Comparison of ENCODE assay signal across 11 cellular contexts in the genomic region with DNA sequence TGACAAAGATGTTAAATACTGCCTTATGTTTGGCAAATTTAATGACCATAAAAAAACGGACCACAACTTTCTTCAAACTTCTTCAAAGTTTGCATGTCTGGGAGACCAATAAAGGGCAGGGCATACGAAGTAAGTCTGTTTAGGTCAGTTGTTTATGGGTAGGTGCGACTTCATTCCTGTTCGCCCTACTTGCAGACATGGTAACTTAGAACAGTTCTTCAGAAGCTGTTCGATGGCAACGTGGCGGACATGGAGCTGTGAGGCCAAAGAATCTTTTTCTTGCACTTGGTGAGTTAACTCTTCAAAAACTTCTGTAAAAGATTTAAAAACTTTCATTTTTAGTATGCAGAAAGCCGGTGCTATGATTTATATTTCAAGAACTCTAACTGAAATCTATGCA. TPM values are rescaled to one million over a fixed set of nuclear protein-coding genes. Genes with fewer than 3 reads are reported as not detected.
A peak's percentile ranks its signal among the peaks of the same experiment; 100 is the strongest.
DNase-seq lines count a peak whose midpoint lies in the region; ATAC-seq and TF ChIP-seq lines count a peak whose summit lies in the region.
"Had no signal": no experiment of that assay in that cellular context is flagged by ENCODE, and none has a peak within 500 bp of the region (broad histone marks: within the 10 kb centered on the region; RNA-seq: fewer than 3 reads in every experiment).

No MANE protein-coding gene starts in this region.

- TF ChIP-seq POLR2A in Peyer's patch (IDR thresholded peaks at IDR 0.05) = no peak

- H3K4me1 ChIP-seq in BLaER1 treated with 17β-estradiol and CSF1 and Interleukin-3, amounts not matched to agents 10 nM and 100 nM = peaks cover 15 to 49% (median 40%) of the 10 kb centered on the region in 10 experiments
- H3K4me1 ChIP-seq in Peyer's patch = no peaks in the 10 kb centered on the region

- TF ChIP-seq CTCF in Peyer's patch (IDR thresholded peaks at IDR 0.05) = no peak
- no peak for TF ChIP-seq CTCF in GM13976 (IDR thresholded peaks at IDR 0.05; ENCODE audit: borderline replicate concordance, control extremely low read depth, extremely low read depth, insufficient read depth, missing control alignments)

- H3K27me3 Mint-ChIP-seq in memory B cell = no peaks in the 10 kb centered on the region

- peak overlapping the region in 1 of 11 experiments; percentile 21; a peak in 1 of 22 replicates for H3K9ac ChIP-seq in BLaER1 treated with 17β-estradiol and CSF1 and Interleukin-3, amounts not matched to agents 10 nM and 100 nM

- in situ Hi-C loops in GM13976 (cut with MboI; ENCODE audit: low sequenced_read_pairs, unreplicated experiment) = no loop called here

- DNase-seq in Peyer's patch (no peak), memory B cell (ENCODE audit: low spot score in 2 of 2) (no peak), anterior cingulate cortex (lab: John Stamatoyannopoulos, UW) (no peak), GM13976 (ENCODE audit: low spot score) (no peak), glomerular visceral epithelial cell (ENCODE audit: extremely low spot score) (no peak)
- DNase-seq: DMS 273 treated with DMSO at 0.1 percent for 48 hours, hippocampal formation, NCI-H345 had no signal

- peak overlapping the region in 1 of 10 experiments; percentile 36; a peak in 1 of 20 replicates for H3K4me3 ChIP-seq in BLaER1 treated with 17β-estradiol and CSF1 and Interleukin-3, amounts not matched to agents 10 nM and 100 nM
- H3K4me3 ChIP-seq in Peyer's patch = peak overlapping the region in 2 of 4 donors; percentile 32 to 46

- H3K9me3 ChIP-seq in BLaER1 treated with 17β-estradiol and CSF1 and Interleukin-3, amounts not matched to agents 10 nM and 100 nM (replicated peaks in 1 of 11) = no peaks in the 10 kb centered on the region
- no peaks in the 10 kb centered on the region for H3K9me3 ChIP-seq in Peyer's patch

- H3K27me3 ChIP-seq in BLaER1 treated with 17β-estradiol and CSF1 and Interleukin-3, amounts not matched to agents 10 nM and 100 nM = no peaks in the 10 kb centered on the region
- no peaks in the 10 kb centered on the region for H3K27me3 ChIP-seq in Peyer's patch

- H3K36me3 Mint-ChIP-seq in memory B cell = peaks cover 7% of the 10 kb centered on the region

- H3K27ac Mint-ChIP-seq in memory B cell = peak overlapping the region; percentile 86

- peak overlapping the region in 5 of 11 experiments; percentile 0 to 47 (median 40); a peak in 3 of 22 replicates for H3K27ac ChIP-seq in BLaER1 treated with 17β-estradiol and CSF1 and Interleukin-3, amounts not matched to agents 10 nM and 100 nM
- H3K27ac ChIP-seq in Peyer's patch = peak overlapping the region; percentile 42 to 75 (median 62)

- H3K4me1 Mint-ChIP-seq in memory B cell = peaks cover 11% of the 10 kb centered on the region

- H3K4me3 Mint-ChIP-seq in memory B cell = peak overlapping the region; percentile 68

- peaks cover 0 to 2% (median 0%) of the 10 kb centered on the region in 11 experiments; a peak in 4 of 22 replicates for H4K20me1 ChIP-seq in BLaER1 treated with 17β-estradiol and CSF1 and Interleukin-3, amounts not matched to agents 10 nM and 100 nM

- peak; percentile 23 for ATAC-seq in GM19438 (IDR thresholded peaks at IDR 0.05; ENCODE audit: low read depth, unreplicated experiment)
- ATAC-seq in memory B cell (ENCODE audit: low read depth) = no peak
- ATAC-seq in HG02870 (IDR thresholded peaks at IDR 0.05; ENCODE audit: unreplicated experiment) = no peak

- peaks cover 8 to 65% (median 50%) of the 10 kb centered on the region in 11 experiments; a peak in 21 of 22 replicates for H3K36me3 ChIP-seq in BLaER1 treated with 17β-estradiol and CSF1 and Interleukin-3, amounts not matched to agents 10 nM and 100 nM
- peaks cover 0 to under 1% (median 0%) of the 10 kb centered on the region in 3 donors for H3K36me3 ChIP-seq in Peyer's patch

- no peaks in the 10 kb centered on the region for H3K9me3 Mint-ChIP-seq in memory B cell

- H3K4me2 ChIP-seq in BLaER1 treated with 17β-estradiol and CSF1 and Interleukin-3, amounts not matched to agents 10 nM and 100 nM = peak overlapping the region in 8 of 11 experiments; percentile 6 to 71 (median 45); a peak in 14 of 22 replicates

RNA-seq across cellular contexts. Expression of a gene that starts 25.9 kb away (rescaled TPM):
- 1 to 10 TPM; 4.2 to 7.1 (median 5.7) TPM for total RNA-seq in Peyer's patch
